Comparison of ENCODE assay signal across 9 cellular contexts in genomic region chr10:125629758-125630376, GRCh38. TPM values are rescaled to one million over a fixed set of nuclear protein-coding genes. Genes with fewer than 3 reads are reported as not detected.
DNase-seq lines count a peak whose midpoint lies in the region; ATAC-seq, FAIRE-seq and TF ChIP-seq lines count a peak whose summit lies in the region.
"Had no signal": no experiment of that assay in that cellular context is flagged by ENCODE, and none has a peak within 500 bp of the region (broad histone marks: within the 10 kb centered on the region; RNA-seq: fewer than 3 reads in every experiment).

No MANE protein-coding gene starts in this region.

- no peak for ATAC-seq in GM18870 (IDR thresholded peaks at IDR 0.05; ENCODE audit: unreplicated experiment)
- no peak for ATAC-seq in HG02642 (IDR thresholded peaks at IDR 0.05; ENCODE audit: poor library complexity, unreplicated experiment)

- intact Hi-C loops in activated CD4-positive, alpha-beta memory T cell treated with anti-CD3 and anti-CD28 coated beads for 36 hours (cut with micrococcal nuclease): no loop called here

- FAIRE-seq in G401.6 (lab: Jason Lieb, UNC): peak; percentile 70

- no peaks in the 10 kb centered on the region for H3K9me3 Mint-ChIP-seq in activated CD4-positive, alpha-beta memory T cell treated with anti-CD3 and anti-CD28 coated beads for 36 hours
- H3K9me3 Mint-ChIP-seq: naive B cell had no signal

- POLR2A ChIA-PET in activated CD4-positive, alpha-beta memory T cell treated with anti-CD3 and anti-CD28 coated beads for 36 hours (lab: Charles Lee): interaction anchor here (0.6 kb wide), 1 partner anchor 94 kb away, joined by 5 read pairs; no protein-coding TSS in a partner anchor

- peaks cover 5% of the 10 kb centered on the region for H3K27me3 Mint-ChIP-seq in activated CD4-positive, alpha-beta memory T cell treated with anti-CD3 and anti-CD28 coated beads for 36 hours

- CTCF ChIA-PET in activated CD4-positive, alpha-beta memory T cell treated with anti-CD3 and anti-CD28 coated beads for 36 hours (lab: Charles Lee): no interaction called here

- H3K4me1 Mint-ChIP-seq in activated CD4-positive, alpha-beta memory T cell treated with anti-CD3 and anti-CD28 coated beads for 36 hours (ENCODE audit: low read depth): no peaks in the 10 kb centered on the region
- H3K4me1 Mint-ChIP-seq: naive B cell had no signal

- H3K4me3 Mint-ChIP-seq in activated CD4-positive, alpha-beta memory T cell treated with anti-CD3 and anti-CD28 coated beads for 36 hours: no peak overlapping the region

- H3K4me3 ChIP-seq in HL-60 (replicated peaks; ENCODE audit: insufficient read depth, low read length) (no peak overlapping the region), fibroblast of villous mesenchyme (ENCODE audit: low read depth, low read length) (no peak overlapping the region), H7 (ENCODE audit: insufficient read depth, low read depth, low read length) (no peak overlapping the region)

- H3K27ac ChIP-seq in HL-60 (replicated peaks): no peak overlapping the region

- H3K27me3 ChIP-seq in HL-60 (ENCODE audit: insufficient read depth, poor library complexity, severe bottlenecking) (no peaks in the 10 kb centered on the region), H7 (ENCODE audit: control insufficient read depth, insufficient read depth, low read length) (no peaks in the 10 kb centered on the region)

- TF ChIP-seq CTCF in HL-60 (IDR thresholded peaks at IDR 0.05; ENCODE audit: insufficient read depth, low read length): peak; percentile 1
- TF ChIP-seq CTCF in fibroblast of villous mesenchyme (IDR thresholded peaks at IDR 0.05; ENCODE audit: insufficient read depth, low read depth, low read length): peak; percentile 43

- no peaks in the 10 kb centered on the region for H3K36me3 Mint-ChIP-seq in activated CD4-positive, alpha-beta memory T cell treated with anti-CD3 and anti-CD28 coated beads for 36 hours
- H3K36me3 Mint-ChIP-seq: naive B cell had no signal

- DNase-seq in HL-60 (ENCODE audit: low read depth in 1 of 2, low spot score in 1 of 2) (peak; percentile 10 to 12), RPMI7951 (ENCODE audit: low read depth) (peak; percentile 31), fibroblast of villous mesenchyme (ENCODE audit: low read depth) (peak; percentile 21), H7 (no peak)
- no peak for DNase-seq in activated CD4-positive, alpha-beta memory T cell treated with anti-CD3 and anti-CD28 coated beads for 36 hours
- DNase-seq: naive B cell had no signal

- no peak overlapping the region for H3K27ac Mint-ChIP-seq in activated CD4-positive, alpha-beta memory T cell treated with anti-CD3 and anti-CD28 coated beads for 36 hours
- H3K27ac Mint-ChIP-seq: naive B cell had no signal

- H3K36me3 ChIP-seq in H7 (replicated peaks; ENCODE audit: control insufficient read depth, insufficient read depth, low read length): no peaks in the 10 kb centered on the region

RNA-seq across cellular contexts. Expression of gene TEX36, which starts 53.1 kb away (rescaled TPM):
- not detected in 2 replicates for total RNA-seq in RPMI7951 (2014; rRNA removed; shearing (Covaris generic))
- not detected in 2 replicates for total RNA-seq in fibroblast of villous mesenchyme
- total RNA-seq in H7 (2014; rRNA removed; shearing (Covaris generic)): not detected in 2 replicates
- not detected for total RNA-seq in activated CD4-positive, alpha-beta memory T cell treated with anti-CD3 and anti-CD28 coated beads for 36 hours

Comparison
In these comparisons a context has a peak if more than half of its experiments do, and no peak if none do; other contexts are left out.
1. DNase-seq: peak in HL-60 (2 of 2), RPMI7951 (single experiment) and fibroblast of villous mesenchyme (single experiment); none in H7 (single experiment) and activated CD4-positive, alpha-beta memory T cell treated with anti-CD3 and anti-CD28 coated beads for 36 hours (single experiment).